11 cellular contexts compared by ENCODE assay signal in the genomic region with DNA sequence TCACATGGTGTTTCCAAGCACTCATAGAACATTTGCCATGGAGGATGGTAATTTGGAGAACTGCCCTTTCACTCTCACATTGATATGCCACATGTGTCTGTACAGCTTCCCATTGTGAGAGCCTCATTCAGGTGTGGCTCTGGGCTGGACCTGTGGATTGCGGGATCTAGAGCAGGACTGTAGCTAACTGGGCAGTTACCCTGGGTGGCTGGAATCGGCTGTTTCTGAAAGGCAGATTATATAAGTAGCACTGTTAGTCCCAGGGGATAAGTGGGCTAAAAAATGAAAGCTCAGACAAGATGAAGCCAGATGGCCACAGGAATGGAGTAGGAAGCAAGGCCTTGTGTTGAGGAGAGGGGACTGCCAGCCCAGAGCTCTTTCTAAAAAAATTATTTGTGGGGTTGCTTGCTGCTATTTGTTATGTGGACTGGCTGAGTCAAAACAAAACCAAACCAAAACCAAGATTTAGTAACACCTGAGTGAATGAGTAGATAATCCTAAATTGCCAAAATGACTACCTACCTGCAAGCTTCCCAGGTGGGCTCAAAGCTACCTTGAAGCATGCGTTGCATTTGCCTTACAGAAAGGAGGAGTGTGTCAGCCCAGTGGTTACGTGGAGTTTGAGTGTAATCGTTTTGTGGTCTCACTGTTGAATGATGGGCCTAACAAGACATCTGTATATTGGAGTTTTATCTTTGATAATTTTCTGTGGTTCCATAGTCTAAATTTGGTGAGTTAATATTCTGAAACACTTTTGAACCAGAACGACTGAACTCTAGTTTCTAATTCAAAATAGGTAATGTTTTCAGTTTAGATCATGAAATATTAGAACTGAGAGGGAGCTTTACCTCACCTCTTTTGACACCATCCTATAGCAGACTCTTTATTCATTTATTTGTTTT. TPM values are rescaled to one million over a fixed set of nuclear protein-coding genes. Genes with fewer than 3 reads are reported as not detected.
DNase-seq lines count a peak whose midpoint lies in the region; ATAC-seq, FAIRE-seq and TF ChIP-seq lines count a peak whose summit lies in the region.
"Had no signal": no experiment of that assay in that cellular context is flagged by ENCODE, and none has a peak within 500 bp of the region (broad histone marks: within the 10 kb centered on the region; RNA-seq: fewer than 3 reads in every experiment).

No MANE protein-coding gene starts in this region.

- BruUV-seq in GM12878 (replicated peaks; lab: Mats Ljungman, UMichigan): no TSS peak

- no peak for TF ChIP-seq CTCF in GM12878 (IDR thresholded peaks at IDR 0.05 in 2 of 3, conservative IDR thresholded peaks at IDR 0.05 in 1 of 3; ENCODE audit: control insufficient read depth in 2 of 3, extremely low read depth in 1 of 3, insufficient read depth in 1 of 3, low read depth in 3 of 3, low read length in 3 of 3)

- peak overlapping the region; percentile 94 for H3K27ac ChIP-seq in GM12878 (ENCODE audit: control insufficient read depth, insufficient read depth)
- H3K27ac ChIP-seq: tibial artery had no signal

- H3K36me3 ChIP-seq in GM12878 (ENCODE audit: control insufficient read depth in 2 of 2, insufficient read depth in 2 of 2, low read length in 1 of 2): peaks cover 0 to 9% of the 10 kb centered on the region in 2 experiments; a peak in 1 of 4 replicates

- ATAC-seq in GM19328 (IDR thresholded peaks at IDR 0.05; ENCODE audit: unreplicated experiment) (peak; percentile 56), HG02981 (IDR thresholded peaks at IDR 0.05; ENCODE audit: unreplicated experiment) (peak; percentile 73), GM12878 (peak; percentile 82)

- RAD21 ChIA-PET in GM12878 (lab: Charles Lee; ENCODE audit: unreplicated experiment): interaction anchor here (0.8 to 3.2 kb wide), 10 partner anchors 10 to 1828 kb away, joined by 3 to 39 read pairs (median 4); a partner anchor contains a TSS

- in situ Hi-C loops in GM12878 (cut with MboI): loop anchor here (25.0 kb wide), 1 partner anchor 527 kb away; no protein-coding TSS in a partner anchor

- TF ChIP-seq POLR2A in GM12878 (IDR thresholded peaks at IDR 0.05; ENCODE audit: low read depth, low read length): no peak

- SMC1A ChIA-PET in GM12878 (lab: Charles Lee; ENCODE audit: uncharacterized antibody, unreplicated experiment): interaction anchor here (0.9 to 2.7 kb wide), 15 partner anchors 9 to 1782 kb away, joined by 3 to 43 read pairs (median 5); a partner anchor contains a TSS

- 17% methylated on average over 6 of the region's 6 CpGs for WGBS in GM12878 (ENCODE audit: insufficient coverage, insufficient replicate concordance, low lambda C conversion rate, missing lambda C conversion rate)

- H3K79me2 ChIP-seq in GM12878 (ENCODE audit: control insufficient read depth, insufficient read depth, low read length): no peaks in the 10 kb centered on the region

- peaks cover 32% of the 10 kb centered on the region for H3K4me1 ChIP-seq in GM12878 (ENCODE audit: control insufficient read depth, insufficient read depth, low read length)
- H3K4me1 ChIP-seq: tibial artery had no signal

- TF ChIP-seq RAD21 in GM12878 (IDR thresholded peaks at IDR 0.05; ENCODE audit: insufficient read depth, low read depth, low read length): no peak

- H3K4me3 ChIP-seq in GM12878: peak overlapping the region; percentile 28; the same call in 1 of the 2 replicates
- H3K4me3 ChIP-seq: heart right ventricle, tibial artery had no signal

- POLR2A ChIA-PET in GM12878 (lab: Charles Lee): interaction anchor here (0.6 to 3.5 kb wide), 2 partner anchors 59 to 1660 kb away, joined by 3 to 30 read pairs; a partner anchor contains a TSS

- H3K27me3 ChIP-seq in GM12878 (replicated peaks in 1 of 2; ENCODE audit: control insufficient read depth in 2 of 2, insufficient read depth in 2 of 2, low read length in 1 of 2): no peaks in the 10 kb centered on the region
- H3K27me3 ChIP-seq: heart right ventricle, tibial artery had no signal

- FAIRE-seq in GM12878 (lab: Jason Lieb, UNC): peak; percentile 73

- peak overlapping the region; percentile 57 for H3K9ac ChIP-seq in GM12878 (ENCODE audit: control insufficient read depth, insufficient read depth, low read length)

- no peaks in the 10 kb centered on the region for H4K20me1 ChIP-seq in GM12878 (ENCODE audit: control insufficient read depth, insufficient read depth)

- peak; percentile 22 to 49; a peak in 3 of 4 replicates for TF ChIP-seq EP300 in GM12878 (IDR thresholded peaks at IDR 0.05; ENCODE audit: borderline replicate concordance in 1 of 2, control insufficient read depth in 1 of 2, low read depth in 2 of 2, low read length in 2 of 2)

- no peaks in the 10 kb centered on the region for H3K9me3 ChIP-seq in GM12878 (replicated peaks; ENCODE audit: control insufficient read depth, insufficient read depth, low read length)
- H3K9me3 ChIP-seq: heart right ventricle, tibial artery had no signal

- DNase-seq in DMS 273 treated with DMSO at 0.1 percent for 48 hours (lab: John Stamatoyannopoulos, UW) (peak; percentile 37), GM12878 (ENCODE audit: low read depth, low spot score) (peak; percentile 94), cerebellar cortex (ENCODE audit: low spot score) (no peak), AG08395 (ENCODE audit: low spot score) (no peak), LoVo (ENCODE audit: low spot score) (no peak)
- DNase-seq in stimulated activated naive CD4-positive, alpha-beta T cell (lab: John Stamatoyannopoulos, UW): no peak
- DNase-seq: heart right ventricle, right cardiac atrium, tibial artery had no signal

- CTCF ChIA-PET in GM12878 (lab: Yijun Ruan, JAX): interaction anchor here (0.8 to 1.5 kb wide), 7 partner anchors 10 to 96 kb away, joined by 3 to 5 read pairs (median 3); a partner anchor contains a TSS

- H2AFZ ChIP-seq in GM12878 (ENCODE audit: control insufficient read depth, low read depth, low read length): peak overlapping the region; percentile 41

- H3K4me2 ChIP-seq in GM12878 (ENCODE audit: control insufficient read depth, insufficient read depth): peak overlapping the region; percentile 97

- intact Hi-C loops in GM12878 (cut with micrococcal nuclease; ENCODE audit: unreplicated experiment): loop anchor here (2.0 kb wide), 1 partner anchor 59 kb away; a partner anchor contains a TSS

TF ChIP-seq in GM12878, 131 proteins besides CTCF, POLR2A, EP300 and RAD21 (continues in another document):
- TF ChIP-seq RAD51 (IDR thresholded peaks at IDR 0.05) (no peak), MTA3 (IDR thresholded peaks at IDR 0.05; ENCODE audit: borderline replicate concordance, low read length) (peak; percentile 57; the same call in 1 of the 2 replicates), RFX5 (IDR thresholded peaks at IDR 0.05; ENCODE audit: low read depth, low read length) (no peak), SRF (IDR thresholded peaks at IDR 0.05; ENCODE audit: low read depth in 2 of 2, low read length in 2 of 2) (no peak), CHD2 (IDR thresholded peaks at IDR 0.05; ENCODE audit: borderline replicate concordance, low read depth, low read length) (no peak), CEBPB (IDR thresholded peaks at IDR 0.05; ENCODE audit: borderline replicate concordance in 1 of 2, low read depth in 2 of 2, low read length in 2 of 2) (no peak; a peak in 1 of 4 replicates)
- TF ChIP-seq, protein P1, sequence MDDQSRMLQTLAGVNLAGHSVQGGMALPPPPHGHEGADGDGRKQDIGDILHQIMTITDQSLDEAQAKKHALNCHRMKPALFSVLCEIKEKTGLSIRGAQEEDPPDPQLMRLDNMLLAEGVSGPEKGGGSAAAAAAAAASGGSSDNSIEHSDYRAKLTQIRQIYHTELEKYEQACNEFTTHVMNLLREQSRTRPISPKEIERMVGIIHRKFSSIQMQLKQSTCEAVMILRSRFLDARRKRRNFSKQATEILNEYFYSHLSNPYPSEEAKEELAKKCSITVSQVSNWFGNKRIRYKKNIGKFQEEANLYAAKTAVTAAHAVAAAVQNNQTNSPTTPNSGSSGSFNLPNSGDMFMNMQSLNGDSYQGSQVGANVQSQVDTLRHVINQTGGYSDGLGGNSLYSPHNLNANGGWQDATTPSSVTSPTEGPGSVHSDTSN (IDR thresholded peaks at IDR 0.05; ENCODE audit: insufficient replicate concordance, low read depth, low read length): no peak

RNA-seq across cellular contexts. Expression of a gene that starts 58.0 kb away (rescaled TPM):
- total RNA-seq in GM12878 (2013; cell fraction: nucleolus; rRNA removed): 95.1 and 111 TPM in 2 replicates
- total RNA-seq in GM12878 (2014; rRNA removed) (17.7 and 18.5 TPM in 2 replicates), GM12878 (2014; rRNA removed; fragmentation: Illumina TruSeq; extraction: Trizol) (21.1 and 23.8 TPM in 2 replicates), GM12878 (2021) (15.0 and 17.5 TPM in 2 replicates)
- 10.5 TPM for polyA plus RNA-seq in GM12878 (2011; ENCODE audit: low read depth)
- polyA plus RNA-seq in GM12878 (2011; rRNA removed) (23.4 and 40.8 TPM in 2 replicates), GM12878 (2014; fragmentation: Illumina TruSeq; extraction: Trizol) (18.4 and 20.1 TPM in 2 replicates), GM12878 (2014; fragmentation: Nextera tagmentation; extraction: Ambion mirVana) (10 to 100 TPM; 18.8 to 21.5 TPM), GM12878 (2014; rRNA removed) (10.2 and 17.9 TPM in 2 replicates), GM12878 (2016; fragmentation: Nextera tagmentation; extraction: Ambion mirVana) (10 to 100 TPM; 24.1 to 25.6 TPM)
- 10.6 and 14.2 TPM in 2 replicates for polyA plus RNA-seq in GM12878 (2011; cell fraction: cytosol; rRNA removed)
- polyA plus RNA-seq in GM12878 (2011; cell fraction: nucleus; rRNA removed): 19.5 and 20.8 TPM in 2 replicates
- 21.3 and 21.5 TPM in 2 replicates for polyA plus RNA-seq in GM12878 (2012)
- polyA minus RNA-seq in GM12878 (2011; rRNA and poly(A)+ RNA removed): 22.8 and 40.5 TPM in 2 replicates
- 7.4 and 10.2 TPM in 2 replicates for polyA minus RNA-seq in GM12878 (2011; cell fraction: cytosol; rRNA and poly(A)+ RNA removed)
- polyA minus RNA-seq in GM12878 (2011; cell fraction: nucleus; rRNA and poly(A)+ RNA removed): 18.7 and 20.3 TPM in 2 replicates

RNA-seq across cellular contexts. Expression of a gene that starts 58.8 kb away (rescaled TPM):
- 184 and 188 TPM in 2 replicates for total RNA-seq in GM12878 (2013; cell fraction: nucleolus; rRNA removed)
- 42.9 and 58.5 TPM in 2 replicates for total RNA-seq in GM12878 (2014; rRNA removed)
- 65.6 and 67.3 TPM in 2 replicates for total RNA-seq in GM12878 (2014; rRNA removed; fragmentation: Illumina TruSeq; extraction: Trizol)
- 49.4 and 56.5 TPM in 2 replicates for total RNA-seq in GM12878 (2021)
- 21.5 TPM for polyA plus RNA-seq in GM12878 (2011; ENCODE audit: low read depth)
- 58.9 and 78.3 TPM in 2 replicates for polyA plus RNA-seq in GM12878 (2011; rRNA removed)
- polyA plus RNA-seq in GM12878 (2011; cell fraction: cytosol; rRNA removed): 26.2 and 27.3 TPM in 2 replicates
- 51.2 and 55.9 TPM in 2 replicates for polyA plus RNA-seq in GM12878 (2011; cell fraction: nucleus; rRNA removed)
- polyA plus RNA-seq in GM12878 (2012): 25.3 and 26.9 TPM in 2 replicates
- polyA plus RNA-seq in GM12878 (2014; fragmentation: Illumina TruSeq; extraction: Trizol): 51.3 and 59.7 TPM in 2 replicates
- polyA plus RNA-seq in GM12878 (2014; fragmentation: Nextera tagmentation; extraction: Ambion mirVana): 10 to 100 TPM; 15.0 to 16.8 TPM
- polyA plus RNA-seq in GM12878 (2014; rRNA removed): 24.6 and 37.5 TPM in 2 replicates
- 10 to 100 TPM; 27.0 to 34.4 TPM for polyA plus RNA-seq in GM12878 (2016; fragmentation: Nextera tagmentation; extraction: Ambion mirVana)
- polyA minus RNA-seq in GM12878 (2011; rRNA and poly(A)+ RNA removed): 68.3 and 80.1 TPM in 2 replicates
- 24.4 and 26.5 TPM in 2 replicates for polyA minus RNA-seq in GM12878 (2011; cell fraction: cytosol; rRNA and poly(A)+ RNA removed)
- polyA minus RNA-seq in GM12878 (2011; cell fraction: nucleus; rRNA and poly(A)+ RNA removed): 92.7 and 137 TPM in 2 replicates

Comparison
In these comparisons a context has a peak if more than half of its experiments do, and no peak if none do; other contexts are left out.
1. DNase-seq: peak in DMS 273 treated with DMSO at 0.1 percent for 48 hours (single experiment) and GM12878 (single experiment); none in cerebellar cortex (single experiment), stimulated activated naive CD4-positive, alpha-beta T cell (0 of 6), AG08395 (single experiment) and LoVo (single experiment).
2. Peak in every context shown above with its lines, with median percentiles within 50 percentile points of each other: ATAC-seq.